Comparison of ENCODE assay signal across 1 cellular context in genomic region chr5:98349990-98350365, GRCh38.
TF ChIP-seq lines count a peak whose summit lies in the region.

No MANE protein-coding gene starts in this region.

TF ChIP-seq in HEK293, 187 proteins besides CTCF, POLR2A, EP300 and RAD21 (continued from another document):
- no peak for TF ChIP-seq ZBTB49 (tag by site-specific recombination; IDR thresholded peaks at IDR 0.05; ENCODE audit: low read depth)
- peak; percentile 91 for TF ChIP-seq SETDB1 (IDR thresholded peaks at IDR 0.05; ENCODE audit: insufficient read length, low read length)
- TF ChIP-seq ZNF433 (tag by site-specific recombination; IDR thresholded peaks at IDR 0.05; ENCODE audit: low read depth) = no peak
- no peak for TF ChIP-seq ZBTB10 (tag by site-specific recombination; IDR thresholded peaks at IDR 0.05)
